ENCODE assay signal across 9 cellular contexts in the genomic region with DNA sequence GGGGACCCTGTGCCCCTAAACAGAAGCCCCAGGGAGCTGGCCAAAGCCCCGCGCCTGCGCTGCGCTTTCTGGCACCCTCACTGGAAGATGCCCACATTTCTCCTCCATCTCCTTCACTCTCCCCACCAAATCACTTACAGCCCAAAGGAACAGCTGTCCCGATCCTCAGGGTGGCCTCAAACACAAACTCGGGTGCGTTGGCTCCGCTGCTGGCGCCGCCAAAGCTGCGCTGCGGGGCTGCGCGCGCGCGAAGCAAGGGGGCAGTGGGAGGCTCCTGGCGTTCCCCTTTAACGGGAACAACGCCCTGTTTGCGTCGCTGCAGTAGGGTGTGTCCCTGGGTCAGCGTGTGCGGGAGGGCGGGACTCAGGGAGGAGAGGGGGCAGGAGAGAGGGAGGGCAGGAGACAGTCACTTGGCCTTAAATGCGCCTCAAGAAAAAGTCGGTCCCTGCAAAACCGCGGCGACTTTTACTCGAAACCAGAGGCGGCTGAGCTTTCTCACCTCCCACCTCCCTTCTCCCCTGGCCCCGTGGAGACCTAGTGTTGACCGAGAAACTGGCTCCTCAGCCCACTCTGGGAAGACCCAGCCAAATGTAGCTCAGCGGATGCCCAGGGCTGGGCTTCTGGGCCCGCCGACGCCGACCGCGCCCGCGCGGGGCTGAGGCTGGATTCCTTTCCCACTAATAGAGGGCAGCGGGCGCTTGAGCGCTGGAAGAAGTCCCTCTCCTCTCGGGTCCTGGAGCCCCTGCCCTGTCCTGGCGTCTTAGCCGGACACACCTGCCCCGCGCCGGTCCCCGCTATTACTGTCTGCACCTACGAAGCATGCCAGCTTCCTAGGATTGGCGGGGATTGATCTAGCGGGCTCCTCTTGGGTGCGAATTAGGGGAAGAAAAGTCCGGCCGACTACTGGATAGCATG. TPM values are rescaled to one million over a fixed set of nuclear protein-coding genes. Genes with fewer than 3 reads are reported as not detected.
DNase-seq lines count a peak whose midpoint lies in the region; ATAC-seq and TF ChIP-seq lines count a peak whose summit lies in the region.
"Had no signal": no experiment of that assay in that cellular context is flagged by ENCODE, and none has a peak within 500 bp of the region (broad histone marks: within the 10 kb centered on the region; RNA-seq: fewer than 3 reads in every experiment).

No MANE protein-coding gene starts in this region.

- H3K9me2 ChIP-seq in Karpas-422 (replicated peaks; ENCODE audit: insufficient read depth, low read length) = no peaks in the 10 kb centered on the region

- H3K4me1 ChIP-seq in gastroesophageal sphincter = peaks cover 8 to 60% (median 11%) of the 10 kb centered on the region in 3 donors
- 0 out of 2 replicates have a peak, but pooled peaks cover under 1% of the 10 kb centered on the region for H3K4me1 ChIP-seq in Karpas-422 (ENCODE audit: low read length)

- H3K27ac ChIP-seq in gastroesophageal sphincter (peak overlapping the region; percentile 92 to 98 (median 96)), Karpas-422 (ENCODE audit: low read length) (no peak overlapping the region)

- POLR2A ChIA-PET in activated CD8-positive, alpha-beta T cell treated with anti-CD3 and anti-CD28 coated beads for 36 hours (lab: Charles Lee) = interaction anchor here (1.1 kb wide), 1 partner anchor 14 kb away, joined by 3 read pairs; no protein-coding TSS in a partner anchor

- no peak overlapping the region for H3K27ac Mint-ChIP-seq in activated CD8-positive, alpha-beta T cell treated with anti-CD3 and anti-CD28 coated beads for 36 hours
- no peak overlapping the region for H3K27ac Mint-ChIP-seq in neural crest cell (ENCODE audit: unreplicated experiment)

- H3K36me3 ChIP-seq in gastroesophageal sphincter = peaks cover 0 to 20% of the 10 kb centered on the region in 2 donors
- H3K36me3 ChIP-seq in Karpas-422 (ENCODE audit: insufficient read depth, low read length) = no peaks in the 10 kb centered on the region

- H3K27me3 Mint-ChIP-seq in activated CD8-positive, alpha-beta T cell treated with anti-CD3 and anti-CD28 coated beads for 36 hours = peaks cover 71% of the 10 kb centered on the region
- H3K27me3 Mint-ChIP-seq in neural crest cell (ENCODE audit: low read depth) = peaks cover 83% of the 10 kb centered on the region

- WGBS in gastroesophageal sphincter (ENCODE audit: low coverage in 1 of 2), 2 donors = 0 to 5% methylated on average over 3 to 7 of the region's 60 CpGs

- H3K9ac ChIP-seq in Karpas-422 (ENCODE audit: low read length) = no peak overlapping the region

- TF ChIP-seq EP300 in gastroesophageal sphincter (IDR thresholded peaks at IDR 0.05) = no peak

- peak overlapping the region; percentile 62 to 70 for H3K4me3 ChIP-seq in gastroesophageal sphincter
- no peak overlapping the region for H3K4me3 ChIP-seq in Karpas-422 (ENCODE audit: low read length)

- no peak for TF ChIP-seq CTCF in activated CD8-positive, alpha-beta T cell treated with anti-CD3 and anti-CD28 coated beads for 36 hours (IDR thresholded peaks at IDR 0.05)
- TF ChIP-seq CTCF in gastroesophageal sphincter (IDR thresholded peaks at IDR 0.05) = peak in 3 of 4 experiments; percentile 6 to 73 (median 9)
- TF ChIP-seq CTCF in neural crest cell (conservative IDR thresholded peaks at IDR 0.05) = no peak

- peaks cover 13% of the 10 kb centered on the region for H3K4me1 Mint-ChIP-seq in activated CD8-positive, alpha-beta T cell treated with anti-CD3 and anti-CD28 coated beads for 36 hours (ENCODE audit: low read depth)
- H3K4me1 Mint-ChIP-seq in neural crest cell = peaks cover 35% of the 10 kb centered on the region

- peak; percentile 91 for TF ChIP-seq POLR2A in gastroesophageal sphincter (IDR thresholded peaks at IDR 0.05)

- H3K27me3 ChIP-seq in gastroesophageal sphincter (no peaks in the 10 kb centered on the region), Karpas-422 (ENCODE audit: low read length) (no peaks in the 10 kb centered on the region)

- H3K9me3 ChIP-seq in gastroesophageal sphincter = no peaks in the 10 kb centered on the region
- H3K9me3 ChIP-seq in Karpas-422 (ENCODE audit: low read length) = no peaks in the 10 kb centered on the region

- DNase-seq in activated CD4-positive, alpha-beta T cell treated with anti-CD3 and anti-CD28 coated beads for 48 hours = peak; percentile 11
- DNase-seq in activated CD4-positive, alpha-beta T cell treated with anti-CD3 and anti-CD28 coated beads for 1 hour = no peak
- peak; percentile 27 for DNase-seq in activated CD8-positive, alpha-beta T cell treated with anti-CD3 and anti-CD28 coated beads for 36 hours
- DNase-seq in neural crest cell (ENCODE audit: low read depth, low spot score) (peak; percentile 27), Karpas-422 (no peak)
- DNase-seq: DND-41 had no signal

- no peaks in the 10 kb centered on the region for H3K79me2 ChIP-seq in Karpas-422 (ENCODE audit: low read length)

- peak; percentile 29 for ATAC-seq in activated CD8-positive, alpha-beta T cell treated with anti-CD3 and anti-CD28 coated beads for 36 hours
- peak; percentile 86 for ATAC-seq in gastroesophageal sphincter
- no peak for ATAC-seq in HG03469 (IDR thresholded peaks at IDR 0.05; ENCODE audit: unreplicated experiment)
- no peak for ATAC-seq in GM21423 (IDR thresholded peaks at IDR 0.05; ENCODE audit: unreplicated experiment)

- no peaks in the 10 kb centered on the region for H4K20me1 ChIP-seq in Karpas-422 (ENCODE audit: insufficient read depth, low read depth, low read length)

- no peak overlapping the region for H3K4me2 ChIP-seq in Karpas-422 (ENCODE audit: low read depth, low read length, poor library complexity, severe bottlenecking)

- peaks cover 1% of the 10 kb centered on the region for H3K36me3 Mint-ChIP-seq in activated CD8-positive, alpha-beta T cell treated with anti-CD3 and anti-CD28 coated beads for 36 hours (ENCODE audit: low read depth)
- no peaks in the 10 kb centered on the region for H3K36me3 Mint-ChIP-seq in neural crest cell (ENCODE audit: low read depth)

- no peak overlapping the region for H2AFZ ChIP-seq in Karpas-422 (ENCODE audit: low read length)

- intact Hi-C loops in activated CD8-positive, alpha-beta T cell treated with anti-CD3 and anti-CD28 coated beads for 36 hours (cut with micrococcal nuclease) = no loop called here

- no peak overlapping the region for H3K4me3 Mint-ChIP-seq in activated CD8-positive, alpha-beta T cell treated with anti-CD3 and anti-CD28 coated beads for 36 hours
- H3K4me3 Mint-ChIP-seq in neural crest cell = peak overlapping the region; percentile 92

- CTCF ChIA-PET in activated CD8-positive, alpha-beta T cell treated with anti-CD3 and anti-CD28 coated beads for 36 hours (lab: Charles Lee) = interaction anchor here (5.1 kb wide), 1 partner anchor 240 kb away, joined by 34 read pairs; no protein-coding TSS in a partner anchor

- no peaks in the 10 kb centered on the region for H3K9me3 Mint-ChIP-seq in activated CD8-positive, alpha-beta T cell treated with anti-CD3 and anti-CD28 coated beads for 36 hours
- no peaks in the 10 kb centered on the region for H3K9me3 Mint-ChIP-seq in neural crest cell

RNA-seq across cellular contexts. Expression of gene PMP22, which starts 2.6 kb away (rescaled TPM):
- under 1 TPM in 1 of 2 experiments, not detected in 1; 0.20 TPM for total RNA-seq in activated CD8-positive, alpha-beta T cell treated with anti-CD3 and anti-CD28 coated beads for 36 hours
- total RNA-seq in gastroesophageal sphincter (100 to 1,000 TPM; 145 to 268 (median 242) TPM), neural crest cell (14.9 and 15.6 TPM in 2 replicates)
- not detected in 2 replicates for total RNA-seq in Karpas-422 (2014; rRNA removed; shearing (Covaris generic); ENCODE audit: low replicate concordance)

Comparison
In these comparisons a context has a peak if more than half of its experiments do, and no peak if none do; other contexts are left out.
1. DNase-seq: peak in activated CD4-positive, alpha-beta T cell treated with anti-CD3 and anti-CD28 coated beads for 48 hours (single experiment), activated CD8-positive, alpha-beta T cell treated with anti-CD3 and anti-CD28 coated beads for 36 hours (single experiment) and neural crest cell (single experiment); none in activated CD4-positive, alpha-beta T cell treated with anti-CD3 and anti-CD28 coated beads for 1 hour (single experiment) and Karpas-422 (single experiment).
2. ATAC-seq: peak in activated CD8-positive, alpha-beta T cell treated with anti-CD3 and anti-CD28 coated beads for 36 hours (single experiment) and gastroesophageal sphincter (single experiment); none in HG03469 (single experiment) and GM21423 (single experiment).
3. CTCF ChIP-seq: peak in gastroesophageal sphincter (3 of 4); none in activated CD8-positive, alpha-beta T cell treated with anti-CD3 and anti-CD28 coated beads for 36 hours (single experiment) and neural crest cell (single experiment).
4. RNA of gene PMP22, which starts 2.6 kb away (total RNA-seq): 145 to 268 TPM in gastroesophageal sphincter and 14.9 to 15.6 TPM in neural crest cell; 0.20 TPM in activated CD8-positive, alpha-beta T cell treated with anti-CD3 and anti-CD28 coated beads for 36 hours and not detected in Karpas-422; every median in the first group is over 10 times any median in the second.